ENCODE assay signal across 8 cellular contexts in the genomic region with DNA sequence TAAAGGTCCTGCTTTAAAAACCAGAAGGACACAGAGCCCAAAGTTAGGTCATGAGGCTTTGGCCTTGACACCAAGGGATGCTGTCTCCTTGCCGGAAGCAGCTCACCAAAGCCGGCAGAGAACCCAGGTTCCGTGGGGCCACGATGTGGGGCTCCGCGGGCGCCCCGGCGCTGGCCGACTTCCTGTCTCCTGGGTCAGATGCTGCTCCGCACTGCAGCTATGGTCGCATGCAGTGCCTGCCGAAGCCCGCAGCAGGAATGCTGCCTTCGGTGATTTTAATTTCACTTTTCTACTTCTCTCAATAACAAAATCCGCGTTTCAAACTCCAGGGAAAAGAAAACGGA. TPM values are rescaled to one million over a fixed set of nuclear protein-coding genes. Genes with fewer than 3 reads are reported as not detected.
A peak's percentile ranks its signal among the peaks of the same experiment; 100 is the strongest.
DNase-seq lines count a peak whose midpoint lies in the region; ATAC-seq and TF ChIP-seq lines count a peak whose summit lies in the region.

No MANE protein-coding gene starts in this region.

- peaks cover 13% of the 10 kb centered on the region for H3K79me2 ChIP-seq in trophoblast cell (ENCODE audit: control insufficient read depth, insufficient read depth, low read length, poor library complexity)

- peaks cover 1% of the 10 kb centered on the region for H3K9me3 ChIP-seq in trophoblast cell (ENCODE audit: insufficient read depth, low read depth, low read length)

- H3K27ac ChIP-seq in trophoblast cell (ENCODE audit: low read depth, low read length) = no peak overlapping the region

- peak; percentile 49 for ATAC-seq in GM19395 (IDR thresholded peaks at IDR 0.05; ENCODE audit: unreplicated experiment)

- peak overlapping the region; percentile 6 for H2BK5ac ChIP-seq in trophoblast cell (ENCODE audit: low read depth, low read length, poor library complexity)

- no CpG with 5 or more reads among the region's 18 CpGs for WGBS in trophoblast cell (ENCODE audit: extremely low coverage, insufficient coverage, insufficient read length)

- H4K12ac ChIP-seq in trophoblast cell (ENCODE audit: low read depth, low read length) = no peak overlapping the region

- DNase-seq in AG04449 (ENCODE audit: low read depth, low spot score) = no peak
- DNase-seq in NCI-H69 (lab: John Stamatoyannopoulos, UW) = peak; percentile 76
- peak; percentile 79 for DNase-seq in activated T-cell treated with anti-CD3 and anti-CD28 coated beads, Interleukin-2, amount 50 U/mL, for 24 hours
- DNase-seq in fibroblast of mammary gland (ENCODE audit: low read depth) = no peak
- DNase-seq in trophoblast cell = no peak
- DNase-seq in midbrain (lab: John Stamatoyannopoulos, UW) = no peak
- DNase-seq in NCI-H187 (lab: John Stamatoyannopoulos, UW) = no peak

- H3K4me2 ChIP-seq in trophoblast cell (ENCODE audit: low read length) = peak overlapping the region; percentile 75

- H3K79me1 ChIP-seq in trophoblast cell (ENCODE audit: low read length) = peaks cover 9% of the 10 kb centered on the region

- no peak overlapping the region for H3K14ac ChIP-seq in trophoblast cell (ENCODE audit: low read length)

- H3K4me3 ChIP-seq in AG04449 (ENCODE audit: low read depth, low read length) (peak overlapping the region; percentile 96), fibroblast of mammary gland (ENCODE audit: control insufficient read depth, low read depth, low read length) (peak overlapping the region; percentile 84), trophoblast cell (ENCODE audit: low read depth, low read length) (no peak overlapping the region)

- H3K27me3 ChIP-seq in trophoblast cell (ENCODE audit: insufficient read depth, low read length) = no peaks in the 10 kb centered on the region

- H3K36me3 Mint-ChIP-seq in activated T-cell treated with anti-CD3 and anti-CD28 coated beads, Interleukin-2, amount 50 U/mL, for 24 hours (ENCODE audit: low read depth) = peaks cover 45% of the 10 kb centered on the region

- no peaks in the 10 kb centered on the region for H3K27me3 Mint-ChIP-seq in activated T-cell treated with anti-CD3 and anti-CD28 coated beads, Interleukin-2, amount 50 U/mL, for 24 hours

- no peak overlapping the region for H3K18ac ChIP-seq in trophoblast cell (ENCODE audit: low read length)

- peaks cover 33% of the 10 kb centered on the region for H3K4me1 Mint-ChIP-seq in activated T-cell treated with anti-CD3 and anti-CD28 coated beads, Interleukin-2, amount 50 U/mL, for 24 hours (ENCODE audit: low read depth)

- no peak overlapping the region for H3K23ac ChIP-seq in trophoblast cell (ENCODE audit: low read length)

- no peak overlapping the region for H2BK120ac ChIP-seq in trophoblast cell (ENCODE audit: insufficient read depth, low read length, poor library complexity)

- no peak overlapping the region for H3K9ac ChIP-seq in trophoblast cell (ENCODE audit: low read length)

- no peak for TF ChIP-seq CTCF in AG04449 (IDR thresholded peaks at IDR 0.05; ENCODE audit: insufficient read depth, low read length, missing control alignments)
- TF ChIP-seq CTCF in fibroblast of mammary gland (conservative IDR thresholded peaks at IDR 0.05; ENCODE audit: control insufficient read depth, insufficient read depth, low read depth, low read length) = no peak

- no peak overlapping the region for H4K91ac ChIP-seq in trophoblast cell (ENCODE audit: low read depth, low read length)

- CTCF ChIA-PET in AG04449 (lab: Yijun Ruan, JAX) = interaction anchor here (1.0 to 3.2 kb wide), 2 partner anchors 15 to 150 kb away, joined by 3 to 34 read pairs; no protein-coding TSS in a partner anchor

- peaks cover 11 to 17% of the 10 kb centered on the region in 2 experiments for H3K4me1 ChIP-seq in trophoblast cell (ENCODE audit: control insufficient read depth in 1 of 2, insufficient read depth in 2 of 2, low read length in 2 of 2)

- no peaks in the 10 kb centered on the region for H3K9me3 Mint-ChIP-seq in activated T-cell treated with anti-CD3 and anti-CD28 coated beads, Interleukin-2, amount 50 U/mL, for 24 hours

- POLR2A ChIA-PET in AG04449 (lab: Yijun Ruan, JAX) = no interaction called here

- H2AFZ ChIP-seq in trophoblast cell (ENCODE audit: insufficient read depth, low read length, poor library complexity) = no peak overlapping the region

- peak overlapping the region; percentile 51 for H4K8ac ChIP-seq in trophoblast cell (ENCODE audit: low read depth, low read length)

- H2AK5ac ChIP-seq in trophoblast cell (ENCODE audit: low read length) = no peak overlapping the region

- H3K27ac Mint-ChIP-seq in activated T-cell treated with anti-CD3 and anti-CD28 coated beads, Interleukin-2, amount 50 U/mL, for 24 hours = peak overlapping the region; percentile 97

- H3K4ac ChIP-seq in trophoblast cell (ENCODE audit: low read depth, low read length) = no peak overlapping the region

- H2BK12ac ChIP-seq in trophoblast cell (ENCODE audit: low read length) = no peak overlapping the region

- H3K36me3 ChIP-seq in trophoblast cell (ENCODE audit: control insufficient read depth in 1 of 2, insufficient read depth in 2 of 2, low read length in 2 of 2) = peaks cover 15 to 23% of the 10 kb centered on the region in 2 experiments

- H3K4me3 Mint-ChIP-seq in activated T-cell treated with anti-CD3 and anti-CD28 coated beads, Interleukin-2, amount 50 U/mL, for 24 hours = peak overlapping the region; percentile 92

RNA-seq across cellular contexts. Expression of a gene that starts 0.5 kb away (rescaled TPM):
- 88.2 and 91.1 TPM in 2 replicates for polyA plus RNA-seq in trophoblast cell (2013)

RNA-seq across cellular contexts. Expression of a gene that starts 11.4 kb away (rescaled TPM):
- 385 and 425 TPM in 2 replicates for polyA plus RNA-seq in trophoblast cell (2013)

RNA-seq across cellular contexts. Expression of a gene that starts 47.0 kb away (rescaled TPM):
- 12.0 and 12.4 TPM in 2 replicates for polyA plus RNA-seq in trophoblast cell (2013)

RNA-seq across cellular contexts. Expression of a gene that starts 49.9 kb away (rescaled TPM):
- polyA plus RNA-seq in trophoblast cell (2013) = 0.03 TPM in 2 replicates

Comparison
In these comparisons a context has a peak if more than half of its experiments do, and no peak if none do; other contexts are left out.
1. DNase-seq: peak in NCI-H69 (single experiment) and activated T-cell treated with anti-CD3 and anti-CD28 coated beads, Interleukin-2, amount 50 U/mL, for 24 hours (single experiment); none in AG04449 (single experiment), fibroblast of mammary gland (single experiment), trophoblast cell (0 of 2), midbrain (single experiment) and NCI-H187 (0 of 2).